In the genomic region with DNA sequence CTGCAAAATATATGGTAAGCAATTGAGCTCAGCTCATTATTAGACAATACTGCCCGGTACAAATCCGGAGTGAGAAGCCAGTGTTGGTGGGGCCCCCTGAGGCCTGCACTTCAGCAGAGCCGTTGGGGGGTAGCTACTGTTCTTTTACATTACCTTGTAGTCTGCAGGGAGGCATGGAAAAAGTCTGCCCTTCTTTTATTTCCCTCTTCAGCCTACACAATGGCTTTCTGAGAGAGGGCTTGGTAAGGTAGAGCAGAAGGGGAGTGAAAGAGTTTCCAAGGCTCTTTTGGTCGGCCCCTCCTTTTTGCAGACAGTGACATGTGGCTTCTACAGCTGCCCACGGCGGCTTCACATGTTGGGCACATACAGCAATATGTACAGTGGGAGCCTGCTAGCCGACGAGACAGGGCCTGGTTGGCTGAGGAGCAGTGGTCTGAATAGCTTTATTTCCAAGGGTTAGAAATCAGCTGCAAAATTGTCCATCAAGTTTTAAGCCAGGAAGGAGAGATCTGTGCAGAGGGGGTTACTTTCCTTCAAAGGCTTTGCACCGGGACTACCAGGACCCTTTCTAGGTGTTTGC, we compare ENCODE assay signal across 20 cellular contexts. TPM values are rescaled to one million over a fixed set of nuclear protein-coding genes. Genes with fewer than 3 reads are reported as not detected.
DNase-seq lines count a peak whose midpoint lies in the region; ATAC-seq lines count a peak whose summit lies in the region.
"Had no signal": no experiment of that assay in that cellular context is flagged by ENCODE, and none has a peak within 500 bp of the region (broad histone marks: within the 10 kb centered on the region; RNA-seq: fewer than 3 reads in every experiment).

No MANE protein-coding gene starts in this region.

- H3K9me3 ChIP-seq in right cardiac atrium (ENCODE audit: control insufficient read depth, low read length) (no peaks in the 10 kb centered on the region), muscle layer of duodenum (ENCODE audit: control insufficient read depth in 1 of 2, low read length in 2 of 2) (no peaks in the 10 kb centered on the region)
- H3K9me3 ChIP-seq: adrenal gland, left lung had no signal

- H3K4me3 ChIP-seq in right cardiac atrium (ENCODE audit: low read length): peak overlapping the region; percentile 13
- H3K4me3 ChIP-seq in muscle layer of duodenum (ENCODE audit: low read depth in 1 of 2, low read length in 2 of 2): peak overlapping the region; percentile 38 to 79
- H3K4me3 ChIP-seq: adrenal gland, GM12878, left lung had no signal

- H3K36me3 ChIP-seq in muscle layer of duodenum (ENCODE audit: control insufficient read depth in 1 of 2, insufficient read depth in 2 of 2, low read length in 2 of 2): peaks cover 0 to 5% of the 10 kb centered on the region in 2 donors
- H3K36me3 ChIP-seq: adrenal gland had no signal

- H3K27me3 ChIP-seq in right cardiac atrium (ENCODE audit: control insufficient read depth, insufficient read depth) (no peaks in the 10 kb centered on the region), muscle layer of duodenum (ENCODE audit: low read depth, low read length) (no peaks in the 10 kb centered on the region)
- H3K27me3 ChIP-seq: adrenal gland, left lung had no signal

- POLR2A ChIA-PET in activated CD4-positive, alpha-beta T cell treated with anti-CD3 and anti-CD28 coated beads, Interleukin-2, amount 10 ng/mL, durations not matched to agents 7 days and 5 days (lab: Charles Lee): no interaction called here

- H3K27ac ChIP-seq in right cardiac atrium (ENCODE audit: low read length) (no peak overlapping the region), muscle layer of duodenum (ENCODE audit: low read length) (peak overlapping the region; percentile 88)
- H3K27ac ChIP-seq: adrenal gland, left lung had no signal

- no peak for ATAC-seq in right cardiac atrium
- no peak for ATAC-seq in left cardiac atrium
- ATAC-seq in HG02623 (IDR thresholded peaks at IDR 0.05; ENCODE audit: unreplicated experiment): no peak
- ATAC-seq in GM19351 (IDR thresholded peaks at IDR 0.05; ENCODE audit: unreplicated experiment): no peak
- ATAC-seq: activated CD4-positive, CD25-positive, alpha-beta regulatory T cell treated with anti-CD3 and anti-CD28 coated beads, Interleukin-2, amount 50 U/mL, for 24 hours; GM12878; left lung had no signal

- H3K4me3 Mint-ChIP-seq in activated CD4-positive, alpha-beta T cell treated with anti-CD3 and anti-CD28 coated beads, Interleukin-2, amount 10 ng/mL, durations not matched to agents 7 days and 5 days: no peak overlapping the region

- peaks cover 27% of the 10 kb centered on the region for H3K4me1 Mint-ChIP-seq in activated CD4-positive, alpha-beta T cell treated with anti-CD3 and anti-CD28 coated beads, Interleukin-2, amount 10 ng/mL, durations not matched to agents 7 days and 5 days

- intact Hi-C loops in right cardiac atrium (cut with DNase I) (no loop called here), left cardiac atrium (cut with DNase I) (no loop called here)

- H3K36me3 Mint-ChIP-seq in activated CD4-positive, alpha-beta T cell treated with anti-CD3 and anti-CD28 coated beads, Interleukin-2, amount 10 ng/mL, durations not matched to agents 7 days and 5 days (ENCODE audit: low read depth): peaks cover 5% of the 10 kb centered on the region

- no peak overlapping the region for H3K27ac Mint-ChIP-seq in activated CD4-positive, alpha-beta T cell treated with anti-CD3 and anti-CD28 coated beads, Interleukin-2, amount 10 ng/mL, durations not matched to agents 7 days and 5 days

- DNase-seq in right cardiac atrium (no peak), left cardiac atrium (no peak), cerebellar cortex (ENCODE audit: low spot score) (peak; percentile 31), NCI-H187 (lab: John Stamatoyannopoulos, UW) (no peak)
- no peak for DNase-seq in activated CD4-positive, alpha-beta T cell treated with anti-CD3 and anti-CD28 coated beads, Interleukin-2, amount 10 ng/mL, durations not matched to agents 7 days and 5 days
- DNase-seq: activated T-cell treated with anti-CD3 and anti-CD28 coated beads for 4 hours; adrenal gland; effector CD4-positive, alpha-beta T cell; KG1; NCI-H187 treated with DMSO at 0.1 percent for 48 hours; NK-92 treated with Interleukin-12 subunit alpha and Interleukin-12 subunit beta, amount 100 ng/mL, for 24 hours; occipital lobe had no signal

- H3K9me3 Mint-ChIP-seq in activated CD4-positive, alpha-beta T cell treated with anti-CD3 and anti-CD28 coated beads, Interleukin-2, amount 10 ng/mL, durations not matched to agents 7 days and 5 days: no peaks in the 10 kb centered on the region

- H3K4me1 ChIP-seq in right cardiac atrium (ENCODE audit: control insufficient read depth, insufficient read depth, low read length) (peaks cover 23% of the 10 kb centered on the region), muscle layer of duodenum (ENCODE audit: control insufficient read depth in 1 of 2, insufficient read depth in 2 of 2, low read length in 2 of 2) (peaks cover 18 to 66% of the 10 kb centered on the region in 2 donors)

- peaks cover 5% of the 10 kb centered on the region for H3K27me3 Mint-ChIP-seq in activated CD4-positive, alpha-beta T cell treated with anti-CD3 and anti-CD28 coated beads, Interleukin-2, amount 10 ng/mL, durations not matched to agents 7 days and 5 days

- CTCF ChIA-PET in activated CD4-positive, alpha-beta T cell treated with anti-CD3 and anti-CD28 coated beads, Interleukin-2, amount 10 ng/mL, durations not matched to agents 7 days and 5 days (lab: Charles Lee): interaction anchor here (0.6 to 6.6 kb wide), 10 partner anchors 11 to 279 kb away, joined by 3 to 78 read pairs (median 4); a partner anchor contains a TSS

- WGBS in right cardiac atrium: 53% methylated on average over 9 of the region's 9 CpGs

RNA-seq across cellular contexts. Expression of a gene that starts 3.9 kb away (rescaled TPM):
- total RNA-seq in right cardiac atrium: 100 to 1,000 TPM in 1 of 4 donors, 10 to 100 TPM in 3; 72.6 to 115 (median 74.1) TPM
- polyA plus RNA-seq in right cardiac atrium: 47.3 TPM
- 10 to 100 TPM; 53.4 to 76.6 TPM for total RNA-seq in left cardiac atrium
- total RNA-seq in activated CD4-positive, alpha-beta T cell treated with anti-CD3 and anti-CD28 coated beads, Interleukin-2, amount 10 ng/mL, durations not matched to agents 7 days and 5 days: 1 to 10 TPM; 6.6 to 8.5 TPM

RNA-seq across cellular contexts. Expression of a gene that starts 13.3 kb away (rescaled TPM):
- 100 to 1,000 TPM in 3 of 4 donors, 10 to 100 TPM in 1; 71.9 to 144 (median 131) TPM for total RNA-seq in right cardiac atrium
- 99.7 TPM for polyA plus RNA-seq in right cardiac atrium
- total RNA-seq in left cardiac atrium: 10 to 100 TPM; 72.1 to 83.8 TPM
- total RNA-seq in activated CD4-positive, alpha-beta T cell treated with anti-CD3 and anti-CD28 coated beads, Interleukin-2, amount 10 ng/mL, durations not matched to agents 7 days and 5 days: 1 to 10 TPM in 1 of 2 experiments, under 1 TPM in 1; 0.81 to 1.0 TPM

RNA-seq across cellular contexts. Expression of a gene that starts 19.7 kb away (rescaled TPM):
- 10 to 100 TPM; 11.5 to 28.9 (median 21.7) TPM for total RNA-seq in right cardiac atrium
- 18.5 TPM for polyA plus RNA-seq in right cardiac atrium
- 10 to 100 TPM in 1 of 2 donors, 1 to 10 TPM in 1; 8.4 to 13.5 TPM for total RNA-seq in left cardiac atrium
- total RNA-seq in activated CD4-positive, alpha-beta T cell treated with anti-CD3 and anti-CD28 coated beads, Interleukin-2, amount 10 ng/mL, durations not matched to agents 7 days and 5 days: 100 to 1,000 TPM; 195 to 196 TPM

RNA-seq across cellular contexts. Expression of a gene that starts 23.4 kb away (rescaled TPM):
- total RNA-seq in right cardiac atrium: not detected
- not detected for polyA plus RNA-seq in right cardiac atrium
- total RNA-seq in left cardiac atrium: not detected
- total RNA-seq in activated CD4-positive, alpha-beta T cell treated with anti-CD3 and anti-CD28 coated beads, Interleukin-2, amount 10 ng/mL, durations not matched to agents 7 days and 5 days: not detected
- total RNA-seq: Daoy, GM12878, left lung, occipital lobe, urinary bladder had no signal
- polyA plus RNA-seq: GM12878 had no signal

RNA-seq across cellular contexts. Expression of a gene that starts 30.6 kb away (rescaled TPM):
- total RNA-seq in right cardiac atrium (1 to 10 TPM in 2 of 4 donors, under 1 TPM in 2; 0.85 to 4.6 (median 0.97) TPM), left cardiac atrium (1 to 10 TPM in 1 of 2 donors, under 1 TPM in 1; 0.31 to 6.5 TPM)
- 2.4 TPM for polyA plus RNA-seq in right cardiac atrium
- 1 to 10 TPM in 1 of 2 experiments, under 1 TPM in 1; 0.60 to 1.4 TPM for total RNA-seq in activated CD4-positive, alpha-beta T cell treated with anti-CD3 and anti-CD28 coated beads, Interleukin-2, amount 10 ng/mL, durations not matched to agents 7 days and 5 days
- total RNA-seq: GM12878 had no signal

Comparison
In these comparisons a context has a peak if more than half of its experiments do, and no peak if none do; other contexts are left out.
1. RNA of a gene that starts 3.9 kb away (total RNA-seq): 53.4 to 76.6 TPM in left cardiac atrium and 72.6 to 115 TPM in right cardiac atrium; 6.6 to 8.5 TPM in activated CD4-positive, alpha-beta T cell treated with anti-CD3 and anti-CD28 coated beads, Interleukin-2, amount 10 ng/mL, durations not matched to agents 7 days and 5 days; every median in the first group is over 4 times any median in the second.
2. RNA of a gene that starts 13.3 kb away (total RNA-seq): 71.9 to 144 TPM in right cardiac atrium and 72.1 to 83.8 TPM in left cardiac atrium; 0.81 to 1.0 TPM in activated CD4-positive, alpha-beta T cell treated with anti-CD3 and anti-CD28 coated beads, Interleukin-2, amount 10 ng/mL, durations not matched to agents 7 days and 5 days; every median in the first group is over 10 times any median in the second.
3. RNA of a gene that starts 19.7 kb away (total RNA-seq): 195 to 196 TPM in activated CD4-positive, alpha-beta T cell treated with anti-CD3 and anti-CD28 coated beads, Interleukin-2, amount 10 ng/mL, durations not matched to agents 7 days and 5 days; 11.5 to 28.9 TPM in right cardiac atrium and 8.4 to 13.5 TPM in left cardiac atrium; every median in the first group is over 4 times any median in the second.